Comparison of ENCODE assay signal across 1 cellular context in genomic region chr6:26331809-26332226, GRCh38.
TF ChIP-seq lines count a peak whose summit lies in the region.

No MANE protein-coding gene starts in this region.

TF ChIP-seq in K562, 482 proteins besides CTCF, POLR2A, EP300 and RAD21 (continued from another document and continues in another):
- TF ChIP-seq SFPQ (IDR thresholded peaks at IDR 0.05; ENCODE audit: low read depth, low read length) (no peak), SMC3 (conservative IDR thresholded peaks at IDR 0.05; ENCODE audit: insufficient read depth, low read depth, low read length) (no peak), HMG20B (CRISPR knock-in tag; IDR thresholded peaks at IDR 0.05) (0 out of 2 replicates have a peak, but pooled peaks have one; percentile 9), ZKSCAN1 (IDR thresholded peaks at IDR 0.05; ENCODE audit: low read depth, low read length) (no peak), CREB3 (tag; conservative IDR thresholded peaks at IDR 0.05; ENCODE audit: low read depth) (no peak), ZSCAN32 (CRISPR knock-in tag; IDR thresholded peaks at IDR 0.05) (no peak), FOXJ2 (tag; IDR thresholded peaks at IDR 0.05) (peak; percentile 84), TBL1XR1 (IDR thresholded peaks at IDR 0.05; ENCODE audit: low read length in 2 of 2) (peak in 1 of 2 experiments; percentile 84; a peak in 2 of 4 replicates), GTF2F1 (IDR thresholded peaks at IDR 0.05; ENCODE audit: low read depth, low read length) (no peak), TRIM25 (IDR thresholded peaks at IDR 0.05; ENCODE audit: borderline replicate concordance) (no peak), ARHGAP35 (IDR thresholded peaks at IDR 0.05; ENCODE audit: partially characterized antibody) (no peak), PHF21A (IDR thresholded peaks at IDR 0.05; ENCODE audit: borderline replicate concordance, low read depth) (no peak), CCAR2 (IDR thresholded peaks at IDR 0.05; ENCODE audit: low read depth, low read length) (no peak), NFATC3 (IDR thresholded peaks at IDR 0.05) (no peak), ZNF239 (CRISPR knock-in tag; IDR thresholded peaks at IDR 0.05) (no peak), ZNF134 (CRISPR knock-in tag; conservative IDR thresholded peaks at IDR 0.05) (no peak), ID3 (CRISPR knock-in tag; IDR thresholded peaks at IDR 0.05) (no peak), ID3 (tag; IDR thresholded peaks at IDR 0.05) (no peak), ZNF507 (tag; conservative IDR thresholded peaks at IDR 0.05) (no peak), CHAMP1 (IDR thresholded peaks at IDR 0.05) (no peak), ZZZ3 (IDR thresholded peaks at IDR 0.05) (no peak), ZNF224 (CRISPR knock-in tag; IDR thresholded peaks at IDR 0.05) (no peak), CUX1 (CRISPR knock-in tag; IDR thresholded peaks at IDR 0.05) (no peak), KLF16 (IDR thresholded peaks at IDR 0.05) (peak; percentile 87), E2F4 (CRISPR knock-in tag; IDR thresholded peaks at IDR 0.05; ENCODE audit: low read depth) (no peak), TFAM (CRISPR knock-in tag; conservative IDR thresholded peaks at IDR 0.05) (no peak), THRB (CRISPR knock-in tag; conservative IDR thresholded peaks at IDR 0.05) (no peak), ATF7 (IDR thresholded peaks at IDR 0.05) (no peak), ZNF57 (CRISPR knock-in tag; IDR thresholded peaks at IDR 0.05) (no peak), HCFC1 (IDR thresholded peaks at IDR 0.05; ENCODE audit: low read depth, low read length) (no peak), AFF1 (IDR thresholded peaks at IDR 0.05; ENCODE audit: low read depth in 1 of 2, partially characterized antibody in 2 of 2) (no peak), HINFP (tag; conservative IDR thresholded peaks at IDR 0.05; ENCODE audit: low read depth) (no peak), ZKSCAN3 (CRISPR knock-in tag; IDR thresholded peaks at IDR 0.05) (no peak), ZNF143 (CRISPR knock-in tag; IDR thresholded peaks at IDR 0.05) (no peak), MBD1 (CRISPR knock-in tag; IDR thresholded peaks at IDR 0.05) (no peak)
